In the genomic region with DNA sequence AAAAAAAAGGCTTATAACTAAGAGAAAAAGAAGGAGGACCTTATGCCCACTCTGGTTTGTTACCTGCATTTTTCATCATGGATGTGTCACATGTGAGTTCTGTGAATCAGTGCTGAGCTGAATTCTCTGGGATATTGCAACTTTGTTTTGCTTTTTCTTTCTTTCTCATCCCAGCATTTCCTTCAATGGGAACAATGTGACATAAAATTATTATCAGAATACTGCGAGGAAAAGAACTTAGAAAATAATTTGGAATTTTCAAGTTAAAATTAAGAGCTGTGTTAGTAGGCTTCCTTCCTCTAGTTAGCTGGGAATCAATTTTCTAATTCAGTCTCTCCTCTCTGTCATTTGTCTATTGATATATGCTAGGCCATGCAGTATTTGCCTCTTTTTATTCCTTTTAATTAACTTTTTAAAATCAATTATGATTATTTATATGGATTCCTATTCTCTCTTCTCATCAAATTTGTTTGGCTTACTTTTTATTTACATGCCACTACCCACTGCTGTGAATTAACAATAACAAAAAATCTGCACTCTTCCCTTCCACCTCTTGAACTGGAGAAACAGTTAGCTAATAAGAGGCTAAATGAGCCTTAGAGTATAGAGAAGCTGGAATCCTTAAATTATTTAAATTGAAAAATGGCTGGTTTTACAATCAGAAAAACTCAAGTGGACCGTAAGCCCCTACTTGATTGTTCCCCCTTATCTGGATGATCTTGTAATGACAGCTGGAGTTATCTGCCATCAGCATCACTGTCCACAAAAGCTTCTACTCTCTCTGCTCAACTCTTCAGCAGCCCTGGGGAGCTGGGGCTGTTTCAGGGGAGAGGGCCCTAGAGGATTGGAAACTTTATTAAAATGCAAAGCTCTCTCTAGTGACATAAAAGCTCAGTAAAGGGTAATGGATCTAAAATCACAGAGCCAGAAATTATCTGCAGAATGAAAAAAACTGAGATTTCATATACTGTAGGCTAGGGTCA, we compare ENCODE assay signal across 18 cellular contexts.
DNase-seq lines count a peak whose midpoint lies in the region; TF ChIP-seq lines count a peak whose summit lies in the region.
"Had no signal": no experiment of that assay in that cellular context is flagged by ENCODE, and none has a peak within 500 bp of the region (broad histone marks: within the 10 kb centered on the region; RNA-seq: fewer than 3 reads in every experiment).

No MANE protein-coding gene starts in this region.

- no peak overlapping the region for H3K18ac ChIP-seq in neuronal stem cell (ENCODE audit: low read length)

- H3K79me1 ChIP-seq in neuronal stem cell (ENCODE audit: low read depth, low read length) = no peaks in the 10 kb centered on the region

- H3K9ac ChIP-seq in neuronal stem cell (ENCODE audit: low read depth, low read length, poor library complexity) = no peak overlapping the region

- H3K23ac ChIP-seq in neuronal stem cell (ENCODE audit: low read depth, low read length, poor library complexity) = no peak overlapping the region

- H3K4me1 ChIP-seq in neuronal stem cell (ENCODE audit: control insufficient read depth in 2 of 2, insufficient read depth in 1 of 2, low read depth in 1 of 2, low read length in 2 of 2) (peaks cover 9 to 47% of the 10 kb centered on the region in 2 donors), prostate gland (replicated peaks) (no peaks in the 10 kb centered on the region)

- peak; percentile 55 for DNase-seq in NCI-H1105 treated with DMSO at 0.1 percent for 48 hours (lab: John Stamatoyannopoulos, UW)
- peak; percentile 59 for DNase-seq in SK-N-DZ (ENCODE audit: low spot score)
- DNase-seq in medulla oblongata (ENCODE audit: extremely low spot score) = peak; percentile 50
- DNase-seq in neuronal stem cell (ENCODE audit: low spot score) = no peak
- DNase-seq in prostate gland (ENCODE audit: low spot score) = no peak
- DNase-seq in hypothalamus (lab: John Stamatoyannopoulos, UW) = no peak
- DNase-seq: AML-193, DMS79 treated with DMSO at 0.1 percent for 48 hours, KBM-7, MV-4-11, NCI-H1417 treated with DMSO at 0.1 percent for 48 hours, NCI-H2029 treated with DMSO at 0.1 percent for 48 hours, NCI-H82, OCI-M1, Right ventricle myocardium superior had no signal

- no peak for TF ChIP-seq POLR2A in prostate gland (IDR thresholded peaks at IDR 0.05)

- no peak overlapping the region for H2AK5ac ChIP-seq in neuronal stem cell (ENCODE audit: low read depth, low read length)

- H3K4ac ChIP-seq in neuronal stem cell (ENCODE audit: low read length) = no peak overlapping the region

- no peak overlapping the region for H3K4me3 ChIP-seq in neuronal stem cell (ENCODE audit: low read length in 2 of 2)
- H3K4me3 ChIP-seq in prostate gland = no peak overlapping the region
- H3K4me3 ChIP-seq: SK-N-MC had no signal

- no peak overlapping the region for H4K91ac ChIP-seq in neuronal stem cell (ENCODE audit: low read depth, low read length, poor library complexity)

- no peak overlapping the region for H3K14ac ChIP-seq in neuronal stem cell (ENCODE audit: low read length)

- no peak overlapping the region for H2BK5ac ChIP-seq in neuronal stem cell (ENCODE audit: low read length)

- no peaks in the 10 kb centered on the region for H3K27me3 ChIP-seq in neuronal stem cell (ENCODE audit: control insufficient read depth in 3 of 3, insufficient read depth in 3 of 3, low read depth in 1 of 3, low read length in 3 of 3)
- H3K27me3 ChIP-seq in prostate gland (replicated peaks; ENCODE audit: insufficient read depth) = no peaks in the 10 kb centered on the region

- no peak overlapping the region for H2BK120ac ChIP-seq in neuronal stem cell (ENCODE audit: low read depth, low read length)

- no peak overlapping the region for H4K8ac ChIP-seq in neuronal stem cell (ENCODE audit: low read depth, low read length)

- WGBS in neuronal stem cell (ENCODE audit: extremely low coverage in 2 of 2, insufficient read length in 2 of 2, insufficient replicate concordance in 1 of 2), 2 donors = no CpG with 5 or more reads among the region's 2 CpGs
- WGBS in prostate gland = 73% methylated on average over 2 of the region's 2 CpGs

- peaks cover 0 to 4% of the 10 kb centered on the region in 2 donors for H3K9me3 ChIP-seq in neuronal stem cell (replicated peaks in 1 of 2; ENCODE audit: control insufficient read depth in 2 of 2, insufficient read depth in 1 of 2, low read depth in 1 of 2, low read length in 2 of 2)
- H3K9me3 ChIP-seq in prostate gland = no peaks in the 10 kb centered on the region

- H3K4me2 ChIP-seq in neuronal stem cell (ENCODE audit: insufficient read depth, low read length, poor library complexity, severe bottlenecking) = no peak overlapping the region

- H3K27ac ChIP-seq in temporal lobe (ENCODE audit: low read depth, low read length) (peak overlapping the region; percentile 66), neuronal stem cell (replicated peaks; ENCODE audit: low read length) (no peak overlapping the region), prostate gland (no peak overlapping the region)
- H3K27ac ChIP-seq: C4-2B, SK-N-MC had no signal

- H3K36me3 ChIP-seq in neuronal stem cell (replicated peaks in 1 of 2; ENCODE audit: control insufficient read depth in 2 of 2, insufficient read depth in 2 of 2, low read length in 2 of 2) (peaks cover 0 to 8% of the 10 kb centered on the region in 2 donors), prostate gland (no peaks in the 10 kb centered on the region)

- intact Hi-C loops in prostate gland (cut with DNase I) = loop anchor here (5.0 kb wide), 1 partner anchor 546 kb away; no protein-coding TSS in a partner anchor

- no peak for TF ChIP-seq CTCF in prostate gland (IDR thresholded peaks at IDR 0.05)

- no peak overlapping the region for H2BK15ac ChIP-seq in neuronal stem cell (ENCODE audit: low read length)

- H2AFZ ChIP-seq in neuronal stem cell (ENCODE audit: low read length) = no peak overlapping the region

- no peak overlapping the region for H2BK12ac ChIP-seq in neuronal stem cell (ENCODE audit: low read length)

Comparison
In these comparisons a context has a peak if more than half of its experiments do, and no peak if none do; other contexts are left out.
1. DNase-seq: peak in NCI-H1105 treated with DMSO at 0.1 percent for 48 hours (single experiment), SK-N-DZ (single experiment) and medulla oblongata (single experiment); none in neuronal stem cell (single experiment), prostate gland (single experiment) and hypothalamus (0 of 51).